Comparison of ENCODE assay signal across 17 cellular contexts in genomic region chr3:161401389-161401788, GRCh38. TPM values are rescaled to one million over a fixed set of nuclear protein-coding genes. Genes with fewer than 3 reads are reported as not detected.
"Had no signal": no experiment of that assay in that cellular context is flagged by ENCODE, and none has a peak within 500 bp of the region (broad histone marks: within the 10 kb centered on the region; RNA-seq: fewer than 3 reads in every experiment).

No MANE protein-coding gene starts in this region.

- H3K27ac ChIP-seq: suprapubic skin had no signal

- H3K27me3 ChIP-seq: suprapubic skin had no signal

- DNase-seq: activated CD4-positive, alpha-beta T cell treated with anti-CD3 and anti-CD28 coated beads, Interleukin-2, amount 10 ng/mL, durations not matched to agents 7 days and 5 days; activated CD8-positive, alpha-beta memory T cell treated with anti-CD3 and anti-CD28 coated beads for 24 hours; activated naive CD8-positive, alpha-beta T cell treated with anti-CD3 and anti-CD28 coated beads for 36 hours; anterior cingulate cortex; endodermal cell; erythroblast; hippocampal formation; kidney; nephron progenitor cell; right cardiac atrium; small intestine; T-helper 9 cell; trophoblast cell had no signal

- FAIRE-seq: bronchial epithelial cell, kidney, small intestine had no signal

- H3K9me3 ChIP-seq: suprapubic skin had no signal

- H3K4me3 ChIP-seq: suprapubic skin had no signal

- H3K36me3 ChIP-seq: suprapubic skin had no signal

RNA-seq across cellular contexts. Expression of gene SPTSSB, which starts 30.1 kb away (rescaled TPM):
- total RNA-seq: activated CD4-positive, alpha-beta T cell treated with anti-CD3 and anti-CD28 coated beads, Interleukin-2, amount 10 ng/mL, durations not matched to agents 7 days and 5 days; activated naive CD8-positive, alpha-beta T cell treated with anti-CD3 and anti-CD28 coated beads for 36 hours; activated T-helper 1 cell treated with anti-CD3 and anti-CD28 coated beads, Interleukin-12 subunit alpha, Interleukin-12 subunit beta, Interleukin-2, Interleukin-4 antibody, amounts not matched to agents 30 ng/mL and 10 ng/mL and 1 ng/mL, durations not matched to agents 14 hours and 24 hours and 36 hours; dermis microvascular lymphatic vessel endothelial cell had no signal
